In genomic region chr1:156103521-156103947, GRCh38 we compare ENCODE assay signal across 8 cellular contexts. TPM values are rescaled to one million over a fixed set of nuclear protein-coding genes. Genes with fewer than 3 reads are reported as not detected.
DNase-seq lines count a peak whose midpoint lies in the region; ATAC-seq and TF ChIP-seq lines count a peak whose summit lies in the region.

No MANE protein-coding gene starts in this region.

- TF ChIP-seq CTCF in endodermal cell (conservative IDR thresholded peaks at IDR 0.05) (peak; percentile 25), parathyroid adenoma (IDR thresholded peaks at IDR 0.05) (no peak)

- H3K9ac ChIP-seq in endodermal cell (ENCODE audit: extremely low read depth, low read length, poor library complexity, severe bottlenecking) (no peak overlapping the region), parathyroid adenoma (no peak overlapping the region)

- H3K4me1 Mint-ChIP-seq in CD4-positive, CD25-positive, alpha-beta regulatory T cell: peaks cover 0 to 57% (median 31%) of the 10 kb centered on the region in 4 donors
- peaks cover 52% of the 10 kb centered on the region for H3K4me1 Mint-ChIP-seq in endodermal cell

- H3K36me3 ChIP-seq in CD4-positive, CD25-positive, alpha-beta regulatory T cell (ENCODE audit: control insufficient read depth, insufficient read depth, low read length): no peaks in the 10 kb centered on the region
- H3K36me3 ChIP-seq in endodermal cell (ENCODE audit: control insufficient read depth, insufficient read depth, low read length): peaks cover 36% of the 10 kb centered on the region
- no peaks in the 10 kb centered on the region for H3K36me3 ChIP-seq in parathyroid adenoma (ENCODE audit: control insufficient read depth, insufficient read depth, low read length)

- no peak overlapping the region for H3K4me3 ChIP-seq in CD4-positive, CD25-positive, alpha-beta regulatory T cell (ENCODE audit: low read depth, low read length)
- H3K4me3 ChIP-seq in endodermal cell (ENCODE audit: low read length) (no peak overlapping the region), parathyroid adenoma (ENCODE audit: low read depth, low read length) (peak overlapping the region; percentile 23)

- no peaks in the 10 kb centered on the region for H3K9me3 ChIP-seq in CD4-positive, CD25-positive, alpha-beta regulatory T cell (ENCODE audit: control insufficient read depth in 2 of 2, low read length in 2 of 2)
- H3K9me3 ChIP-seq in endodermal cell (ENCODE audit: control insufficient read depth, low read length) (no peaks in the 10 kb centered on the region), parathyroid adenoma (ENCODE audit: control insufficient read depth, low read length) (no peaks in the 10 kb centered on the region)

- WGBS in endodermal cell (ENCODE audit: insufficient coverage in 1 of 2, insufficient read length in 1 of 2), 2 experiments: 80 to 82% methylated on average over 1 to 9 of the region's 9 CpGs

- no peak for ATAC-seq in CD4-positive, CD25-positive, alpha-beta regulatory T cell (ENCODE audit: low read depth in 2 of 2)
- peak; percentile 11 for ATAC-seq in SK-N-SH treated with all-trans-retinoic acid at 6 μM for 48 hours
- no peak for ATAC-seq in HG03045 (IDR thresholded peaks at IDR 0.05; ENCODE audit: unreplicated experiment)

- peak overlapping the region; percentile 90 to 100 (median 99) for H3K27ac Mint-ChIP-seq in CD4-positive, CD25-positive, alpha-beta regulatory T cell
- H3K27ac Mint-ChIP-seq in endodermal cell: peak overlapping the region; percentile 91

- H3K36me3 Mint-ChIP-seq in CD4-positive, CD25-positive, alpha-beta regulatory T cell: no peaks in the 10 kb centered on the region
- peaks cover 6% of the 10 kb centered on the region for H3K36me3 Mint-ChIP-seq in endodermal cell (ENCODE audit: low read depth)

- peaks cover 0 to 4% (median 0%) of the 10 kb centered on the region in 7 donors for H3K9me3 Mint-ChIP-seq in CD4-positive, CD25-positive, alpha-beta regulatory T cell
- H3K9me3 Mint-ChIP-seq in endodermal cell: no peaks in the 10 kb centered on the region

- peak in 1 of 3 donors; percentile 33 for DNase-seq in CD4-positive, CD25-positive, alpha-beta regulatory T cell
- peak; percentile 57 for DNase-seq in endodermal cell
- DNase-seq in pons (ENCODE audit: low spot score): no peak
- DNase-seq in NCI-H524 (lab: John Stamatoyannopoulos, UW): no peak
- no peak for DNase-seq in G401 (ENCODE audit: low spot score)

- no peaks in the 10 kb centered on the region for H3K79me2 ChIP-seq in parathyroid adenoma

- H3K4me2 ChIP-seq in parathyroid adenoma (ENCODE audit: low read length): peak overlapping the region; percentile 43

- H3K4me3 Mint-ChIP-seq in CD4-positive, CD25-positive, alpha-beta regulatory T cell: peak overlapping the region in 2 of 4 donors; percentile 12 to 93
- no peak overlapping the region for H3K4me3 Mint-ChIP-seq in endodermal cell

- peaks cover 5% of the 10 kb centered on the region for H3K27me3 Mint-ChIP-seq in CD4-positive, CD25-positive, alpha-beta regulatory T cell
- no peaks in the 10 kb centered on the region for H3K27me3 Mint-ChIP-seq in endodermal cell (ENCODE audit: insufficient read depth)

- no peaks in the 10 kb centered on the region for H3K27me3 ChIP-seq in CD4-positive, CD25-positive, alpha-beta regulatory T cell (ENCODE audit: control insufficient read depth, insufficient read depth, low read length)
- no peaks in the 10 kb centered on the region for H3K27me3 ChIP-seq in endodermal cell (ENCODE audit: control insufficient read depth, insufficient read depth, low read length, poor library complexity, severe bottlenecking)
- H3K27me3 ChIP-seq in parathyroid adenoma (ENCODE audit: control insufficient read depth, insufficient read depth, low read length): no peaks in the 10 kb centered on the region

- in situ Hi-C loops in G401 (cut with HindIII; ENCODE audit: low sequenced_read_pairs): no loop called here

- H3K4me1 ChIP-seq in CD4-positive, CD25-positive, alpha-beta regulatory T cell (ENCODE audit: control insufficient read depth, insufficient read depth, low read length, poor library complexity, severe bottlenecking): peaks cover 41% of the 10 kb centered on the region
- peaks cover 21% of the 10 kb centered on the region for H3K4me1 ChIP-seq in endodermal cell (ENCODE audit: control insufficient read depth, insufficient read depth, low read length)
- H3K4me1 ChIP-seq in parathyroid adenoma: peaks cover 22% of the 10 kb centered on the region

- peak overlapping the region; percentile 99 for H3K27ac ChIP-seq in CD4-positive, CD25-positive, alpha-beta regulatory T cell (ENCODE audit: insufficient read depth, low read length, poor library complexity, severe bottlenecking)
- H3K27ac ChIP-seq in endodermal cell (ENCODE audit: low read depth, low read length): peak overlapping the region; percentile 79
- H3K27ac ChIP-seq in parathyroid adenoma: peak overlapping the region; percentile 93

- H2AFZ ChIP-seq in parathyroid adenoma: peak overlapping the region; percentile 45

TF ChIP-seq in SK-N-SH treated with all-trans-retinoic acid at 6 μM for 48 hours, 23 proteins besides CTCF, POLR2A, EP300 and RAD21 (continues in another document):
- TF ChIP-seq TCF4 (CRISPR knock-in tag; IDR thresholded peaks at IDR 0.05; ENCODE audit: borderline replicate concordance): no peak
- TF ChIP-seq TSHZ2 (CRISPR knock-in tag; IDR thresholded peaks at IDR 0.05): no peak
- TF ChIP-seq ZFP30 (CRISPR knock-in tag; IDR thresholded peaks at IDR 0.05): no peak
- no peak for TF ChIP-seq GLIS3 (CRISPR knock-in tag; IDR thresholded peaks at IDR 0.05)

RNA-seq across cellular contexts. Expression of gene LMNA, which starts 11.0 kb away (rescaled TPM):
- 1,807 TPM for total RNA-seq in CD4-positive, CD25-positive, alpha-beta regulatory T cell
- 100 to 1,000 TPM in 1 of 4 donors, 10 to 100 TPM in 3; 54.1 to 113 (median 83.1) TPM for polyA plus RNA-seq in CD4-positive, CD25-positive, alpha-beta regulatory T cell
- total RNA-seq in endodermal cell: 10 to 100 TPM; 41.2 to 42.0 TPM
- polyA plus RNA-seq in endodermal cell (2013, experiment 1 of 2): 46.3 TPM
- polyA plus RNA-seq in endodermal cell (2013, experiment 2 of 2): 45.5 TPM
- total RNA-seq in G401 (2014; rRNA removed; shearing (Covaris generic)): 314 and 341 TPM in 2 replicates

RNA-seq across cellular contexts. Expression of gene MEX3A, which starts 21.3 kb away (rescaled TPM):
- not detected for total RNA-seq in CD4-positive, CD25-positive, alpha-beta regulatory T cell
- polyA plus RNA-seq in CD4-positive, CD25-positive, alpha-beta regulatory T cell: not detected
- 10 to 100 TPM; 91.8 to 94.3 TPM for total RNA-seq in endodermal cell
- polyA plus RNA-seq in endodermal cell (2013, experiment 1 of 2): 91.4 TPM
- 89.4 TPM for polyA plus RNA-seq in endodermal cell (2013, experiment 2 of 2)
- 21.0 and 21.2 TPM in 2 replicates for total RNA-seq in G401 (2014; rRNA removed; shearing (Covaris generic))

RNA-seq across cellular contexts. Expression of gene RAB25, which starts 42.6 kb away (rescaled TPM):
- total RNA-seq in CD4-positive, CD25-positive, alpha-beta regulatory T cell: 1.5 TPM
- polyA plus RNA-seq in CD4-positive, CD25-positive, alpha-beta regulatory T cell: 1 to 10 TPM in 2 of 4 donors, under 1 TPM in 2; 0.83 to 1.7 (median 0.93) TPM
- 10 to 100 TPM; 82.0 to 84.4 TPM for total RNA-seq in endodermal cell
- polyA plus RNA-seq in endodermal cell (2013, experiment 1 of 2): 10.3 TPM
- polyA plus RNA-seq in endodermal cell (2013, experiment 2 of 2): 7.8 TPM
- not detected in 2 replicates for total RNA-seq in G401 (2014; rRNA removed; shearing (Covaris generic))

RNA-seq across cellular contexts. Expression of gene LAMTOR2, which starts 49.0 kb away (rescaled TPM):
- total RNA-seq in CD4-positive, CD25-positive, alpha-beta regulatory T cell: 20.2 TPM
- polyA plus RNA-seq in CD4-positive, CD25-positive, alpha-beta regulatory T cell: 100 to 1,000 TPM; 107 to 162 (median 130) TPM
- 100 to 1,000 TPM in 1 of 2 donors, 10 to 100 TPM in 1; 84.4 to 101 TPM for total RNA-seq in endodermal cell
- 74.4 TPM for polyA plus RNA-seq in endodermal cell (2013, experiment 1 of 2)
- 67.3 TPM for polyA plus RNA-seq in endodermal cell (2013, experiment 2 of 2)
- total RNA-seq in G401 (2014; rRNA removed; shearing (Covaris generic)): 20.1 and 42.3 TPM in 2 replicates

RNA-seq across cellular contexts. Expression of gene SEMA4A, which starts 49.9 kb away (rescaled TPM):
- 41.2 TPM for total RNA-seq in CD4-positive, CD25-positive, alpha-beta regulatory T cell
- 1 to 10 TPM in 2 of 4 donors, under 1 TPM in 2; 0.89 to 2.2 (median 1.4) TPM for polyA plus RNA-seq in CD4-positive, CD25-positive, alpha-beta regulatory T cell
- 10 to 100 TPM in 1 of 2 donors, 1 to 10 TPM in 1; 6.4 to 10.3 TPM for total RNA-seq in endodermal cell
- polyA plus RNA-seq in endodermal cell (2013, experiment 1 of 2): 5.0 TPM
- 3.4 TPM for polyA plus RNA-seq in endodermal cell (2013, experiment 2 of 2)
- total RNA-seq in G401 (2014; rRNA removed; shearing (Covaris generic)): 1.8 and 2.0 TPM in 2 replicates

Comparison
In these comparisons a context has a peak if more than half of its experiments do, and no peak if none do; other contexts are left out.
1. RNA of gene MEX3A, which starts 21.3 kb away (total RNA-seq): 91.8 to 94.3 TPM in endodermal cell and 21.0 to 21.2 TPM in G401; not detected in CD4-positive, CD25-positive, alpha-beta regulatory T cell (single experiment); every median in the first group is over 10 times any median in the second.
2. RNA of gene RAB25, which starts 42.6 kb away (total RNA-seq): 82.0 to 84.4 TPM in endodermal cell; 1.5 TPM in CD4-positive, CD25-positive, alpha-beta regulatory T cell (single experiment) and not detected in G401; every median in the first group is over 10 times any median in the second.
3. Peak in every context shown above with its lines, with median percentiles within 50 percentile points of each other: H3K27ac ChIP-seq.